In genomic region chr21:33324311-33325221, GRCh38 we compare ENCODE assay signal across 1 cellular context.
TF ChIP-seq lines count a peak whose summit lies in the region.

TSS of gene IFNAR1 (plus strand) at chr21:33324970. CDS start at chr21:33325056, 86 bp downstream.

TF ChIP-seq in GM12878, 131 proteins besides CTCF, POLR2A, EP300 and RAD21 (continued from another document and continues in another):
- TF ChIP-seq PRDM15 (CRISPR knock-in tag; IDR thresholded peaks at IDR 0.05) (no peak), BRCA1 (IDR thresholded peaks at IDR 0.05; ENCODE audit: low read depth, low read length) (no peak), CEBPZ (IDR thresholded peaks at IDR 0.05; ENCODE audit: low read depth, low read length) (no peak), CREB1 (IDR thresholded peaks at IDR 0.05; ENCODE audit: low read depth) (no peak), TAF1 (IDR thresholded peaks at IDR 0.05; ENCODE audit: borderline replicate concordance, low read depth, low read length) (peak; percentile 28; the same call in 1 of the 2 replicates), NRF1 (conservative IDR thresholded peaks at IDR 0.05; ENCODE audit: low read depth, low read length) (peak; percentile 98), MXI1 (IDR thresholded peaks at IDR 0.05; ENCODE audit: low read depth, low read length) (no peak), FOS (IDR thresholded peaks at IDR 0.05; ENCODE audit: borderline replicate concordance, extremely low read depth, insufficient read length) (no peak), PML (IDR thresholded peaks at IDR 0.05; ENCODE audit: low read length) (peak; percentile 69), ZNF207 (IDR thresholded peaks at IDR 0.05; ENCODE audit: borderline replicate concordance) (no peak; the same call in 1 of the 2 replicates), EZH2 (IDR thresholded peaks at IDR 0.05; ENCODE audit: borderline replicate concordance, control insufficient read depth, low read depth, low read length) (no peak), ZBTB4 (CRISPR knock-in tag; IDR thresholded peaks at IDR 0.05) (no peak), SREBF1 (IDR thresholded peaks at IDR 0.05; ENCODE audit: low read length) (no peak), ASH2L (IDR thresholded peaks at IDR 0.05; ENCODE audit: borderline replicate concordance, low read depth) (no peak), POLR2AphosphoS2 (IDR thresholded peaks at IDR 0.05; ENCODE audit: low read depth, low read length) (no peak), IRF4 (IDR thresholded peaks at IDR 0.05; ENCODE audit: low read depth, low read length) (no peak), RCOR1 (conservative IDR thresholded peaks at IDR 0.05; ENCODE audit: low read depth, low read length) (0 out of 2 replicates have a peak, but pooled peaks have one; percentile 34), ZSCAN29 (IDR thresholded peaks at IDR 0.05) (no peak), ETV6 (conservative IDR thresholded peaks at IDR 0.05 in 1 of 2, IDR thresholded peaks at IDR 0.05 in 1 of 2; ENCODE audit: borderline replicate concordance in 1 of 2, low read depth in 1 of 2) (peak in 1 of 2 experiments; percentile 55; a peak in 1 of 4 replicates), JUNB (IDR thresholded peaks at IDR 0.05) (no peak), IKZF1 (conservative IDR thresholded peaks at IDR 0.05) (peak; percentile 100), SP1 (IDR thresholded peaks at IDR 0.05; ENCODE audit: low read depth, low read length) (peak; percentile 36), BACH1 (IDR thresholded peaks at IDR 0.05; ENCODE audit: borderline replicate concordance) (peak; percentile 63; the same call in 1 of the 2 replicates), CEBPB (IDR thresholded peaks at IDR 0.05; ENCODE audit: borderline replicate concordance in 1 of 2, low read depth in 2 of 2, low read length in 2 of 2) (no peak), RELB (IDR thresholded peaks at IDR 0.05; ENCODE audit: low read depth) (peak; percentile 81), GATAD2B (conservative IDR thresholded peaks at IDR 0.05; ENCODE audit: low read depth) (peak; percentile 99), ZNF274 (IDR thresholded peaks at IDR 0.05; ENCODE audit: insufficient read depth, insufficient read length) (no peak), DPF2 (IDR thresholded peaks at IDR 0.05) (peak; percentile 84), CBFB (IDR thresholded peaks at IDR 0.05; ENCODE audit: low read depth) (0 out of 2 replicates have a peak, but pooled peaks have one; percentile 55), SUZ12 (IDR thresholded peaks at IDR 0.05; ENCODE audit: unreplicated experiment) (no peak), USF1 (IDR thresholded peaks at IDR 0.05; ENCODE audit: borderline replicate concordance, extremely low read length, insufficient read depth, low read depth, low read length) (no peak), BCL3 (IDR thresholded peaks at IDR 0.05; ENCODE audit: borderline replicate concordance, insufficient read depth, low read depth, low read length, poor library complexity, severe bottlenecking) (no peak), BCL11A (IDR thresholded peaks at IDR 0.05; ENCODE audit: low read depth, low read length) (0 out of 2 replicates have a peak, but pooled peaks have one; percentile 19), RBBP5 (conservative IDR thresholded peaks at IDR 0.05) (no peak), YY1 (IDR thresholded peaks at IDR 0.05; ENCODE audit: low read depth, low read length) (no peak; the same call in 1 of the 2 replicates), REST (IDR thresholded peaks at IDR 0.05; ENCODE audit: low read depth, low read length) (no peak), MEF2B (IDR thresholded peaks at IDR 0.05; ENCODE audit: partially characterized antibody, poor library complexity, severe bottlenecking) (peak; percentile 63), CHD2 (IDR thresholded peaks at IDR 0.05; ENCODE audit: borderline replicate concordance, low read depth, low read length) (peak; percentile 43), HDAC6 (IDR thresholded peaks at IDR 0.05; ENCODE audit: unreplicated experiment) (no peak), SREBF2 (IDR thresholded peaks at IDR 0.05; ENCODE audit: low read length) (no peak), E2F4 (IDR thresholded peaks at IDR 0.05; ENCODE audit: low read depth, low read length) (no peak), ZNF217 (IDR thresholded peaks at IDR 0.05) (peak; percentile 45; the same call in 1 of the 2 replicates), SMARCA5 (IDR thresholded peaks at IDR 0.05) (peak; percentile 76)
